Comparison of ENCODE assay signal across 2 cellular contexts in genomic region chr1:11450310-11450709, GRCh38.
A peak's percentile ranks its signal among the peaks of the same experiment; 100 is the strongest.
TF ChIP-seq lines count a peak whose summit lies in the region.

No MANE protein-coding gene starts in this region.

TF ChIP-seq in HepG2, 621 proteins besides CTCF, POLR2A, EP300 and RAD21:
- no peak for TF ChIP-seq HNRNPUL1 (IDR thresholded peaks at IDR 0.05; ENCODE audit: low read depth, low read length)
- TF ChIP-seq ZFP36L1 (CRISPR knock-in tag; IDR thresholded peaks at IDR 0.05), result no peak
- no peak for TF ChIP-seq FOSL2 (CRISPR knock-in tag; IDR thresholded peaks at IDR 0.05)
- no peak for TF ChIP-seq ZNF367 (CRISPR knock-in tag; IDR thresholded peaks at IDR 0.05; ENCODE audit: borderline replicate concordance)
- no peak for TF ChIP-seq GMEB1 (CRISPR knock-in tag; IDR thresholded peaks at IDR 0.05; ENCODE audit: borderline replicate concordance)
- TF ChIP-seq E2F1 (CRISPR knock-in tag; IDR thresholded peaks at IDR 0.05), result no peak
- peak; percentile 88 for TF ChIP-seq ZNF768 (CRISPR knock-in tag; IDR thresholded peaks at IDR 0.05)
- no peak for TF ChIP-seq JUNB (CRISPR knock-in tag; IDR thresholded peaks at IDR 0.05; ENCODE audit: borderline replicate concordance)
- no peak for TF ChIP-seq ZNF350 (CRISPR knock-in tag; IDR thresholded peaks at IDR 0.05; ENCODE audit: borderline replicate concordance, low read depth)

TF ChIP-seq in K562, 482 proteins besides CTCF, POLR2A, EP300 and RAD21:
- TF ChIP-seq ZBTB5 (IDR thresholded peaks at IDR 0.05) (no peak), MAFF (IDR thresholded peaks at IDR 0.05; ENCODE audit: low read length) (no peak), RBM25 (IDR thresholded peaks at IDR 0.05; ENCODE audit: low read depth, low read length, severe bottlenecking) (peak; percentile 26), ZEB2 (IDR thresholded peaks at IDR 0.05) (no peak), ZFP36 (IDR thresholded peaks at IDR 0.05; ENCODE audit: low read depth, low read length, partially characterized antibody) (peak; percentile 74), HDGF (IDR thresholded peaks at IDR 0.05) (no peak)
